9 cellular contexts compared by ENCODE assay signal in genomic region chr2:178200331-178200730, GRCh38. TPM values are rescaled to one million over a fixed set of nuclear protein-coding genes. Genes with fewer than 3 reads are reported as not detected.
"Had no signal": no experiment of that assay in that cellular context is flagged by ENCODE, and none has a peak within 500 bp of the region (broad histone marks: within the 10 kb centered on the region; RNA-seq: fewer than 3 reads in every experiment).

No MANE protein-coding gene starts in this region.

- H3K36me3 ChIP-seq: HAP-1 had no signal

- H3K9ac ChIP-seq: GM23248 had no signal

- DNase-seq: GM23248, GOT3, H7, HFFc6 had no signal

- ATAC-seq: HCT116, HepG2 had no signal

- H3K9me3 ChIP-seq: HAP-1 had no signal

- H3K27ac ChIP-seq: GM23248, HL-60 had no signal

- H3K4me3 ChIP-seq: GM23248, HAP-1 had no signal

- FAIRE-seq: HepG2 had no signal

- H2AFZ ChIP-seq: GM23248 had no signal

RNA-seq across cellular contexts. Expression of gene OSBPL6, which starts 6.0 kb away (rescaled TPM):
- polyA plus RNA-seq: IgD-negative memory B cell had no signal
